Comparison of ENCODE assay signal across 1 cellular context in the genomic region with DNA sequence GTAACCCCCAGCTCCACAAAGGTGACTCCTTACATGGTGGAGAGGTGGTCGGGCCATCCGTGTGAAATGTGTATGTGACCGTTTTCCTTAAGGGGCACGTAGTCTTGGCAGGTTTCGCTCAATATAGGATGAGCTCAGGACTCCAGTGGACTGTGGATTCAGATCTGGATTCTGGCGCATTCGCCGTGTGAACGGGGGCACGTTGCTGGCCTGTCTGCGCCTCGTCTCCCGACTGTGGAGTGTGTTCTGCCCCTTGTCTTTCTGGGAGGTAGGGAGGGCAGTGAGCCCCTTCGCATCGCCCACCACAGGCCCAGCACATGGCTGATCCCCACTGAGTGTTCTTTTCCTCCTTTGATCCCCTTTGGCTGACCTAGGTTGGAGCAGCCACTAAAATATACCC.
TF ChIP-seq lines count a peak whose summit lies in the region.

No MANE protein-coding gene starts in this region.

TF ChIP-seq in IMR-90, 13 proteins besides CTCF, POLR2A, EP300 and RAD21:
- TF ChIP-seq FOS (IDR thresholded peaks at IDR 0.05; ENCODE audit: low read depth, low read length) (no peak), NFE2L2 (IDR thresholded peaks at IDR 0.05; ENCODE audit: low read depth, low read length) (no peak), MAFK (IDR thresholded peaks at IDR 0.05; ENCODE audit: low read depth, low read length) (no peak), SMC3 (IDR thresholded peaks at IDR 0.05; ENCODE audit: low read depth, low read length) (no peak), RFX5 (IDR thresholded peaks at IDR 0.05; ENCODE audit: low read depth, low read length) (no peak), CEBPB (IDR thresholded peaks at IDR 0.05; ENCODE audit: low read depth, low read length) (no peak), CHD1 (IDR thresholded peaks at IDR 0.05; ENCODE audit: low read depth, low read length) (no peak), RCOR1 (IDR thresholded peaks at IDR 0.05; ENCODE audit: insufficient replicate concordance, low read length) (no peak), MXI1 (IDR thresholded peaks at IDR 0.05; ENCODE audit: borderline replicate concordance, low read depth, low read length) (no peak), BHLHE40 (IDR thresholded peaks at IDR 0.05; ENCODE audit: low read depth, low read length) (no peak), MAZ (IDR thresholded peaks at IDR 0.05; ENCODE audit: borderline replicate concordance, low read depth, low read length) (no peak)
- TF ChIP-seq, protein P1, sequence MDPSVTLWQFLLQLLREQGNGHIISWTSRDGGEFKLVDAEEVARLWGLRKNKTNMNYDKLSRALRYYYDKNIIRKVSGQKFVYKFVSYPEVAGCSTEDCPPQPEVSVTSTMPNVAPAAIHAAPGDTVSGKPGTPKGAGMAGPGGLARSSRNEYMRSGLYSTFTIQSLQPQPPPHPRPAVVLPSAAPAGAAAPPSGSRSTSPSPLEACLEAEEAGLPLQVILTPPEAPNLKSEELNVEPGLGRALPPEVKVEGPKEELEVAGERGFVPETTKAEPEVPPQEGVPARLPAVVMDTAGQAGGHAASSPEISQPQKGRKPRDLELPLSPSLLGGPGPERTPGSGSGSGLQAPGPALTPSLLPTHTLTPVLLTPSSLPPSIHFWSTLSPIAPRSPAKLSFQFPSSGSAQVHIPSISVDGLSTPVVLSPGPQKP (IDR thresholded peaks at IDR 0.05; ENCODE audit: borderline replicate concordance, low read depth, low read length) = no peak
- TF ChIP-seq, protein P2, sequence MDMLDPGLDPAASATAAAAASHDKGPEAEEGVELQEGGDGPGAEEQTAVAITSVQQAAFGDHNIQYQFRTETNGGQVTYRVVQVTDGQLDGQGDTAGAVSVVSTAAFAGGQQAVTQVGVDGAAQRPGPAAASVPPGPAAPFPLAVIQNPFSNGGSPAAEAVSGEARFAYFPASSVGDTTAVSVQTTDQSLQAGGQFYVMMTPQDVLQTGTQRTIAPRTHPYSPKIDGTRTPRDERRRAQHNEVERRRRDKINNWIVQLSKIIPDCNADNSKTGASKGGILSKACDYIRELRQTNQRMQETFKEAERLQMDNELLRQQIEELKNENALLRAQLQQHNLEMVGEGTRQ (IDR thresholded peaks at IDR 0.05; ENCODE audit: low read depth, low read length) = no peak
TF ChIP-seq in IMR-90: peak in this region for 0.
